Comparison of ENCODE assay signal across 12 cellular contexts in the genomic region with DNA sequence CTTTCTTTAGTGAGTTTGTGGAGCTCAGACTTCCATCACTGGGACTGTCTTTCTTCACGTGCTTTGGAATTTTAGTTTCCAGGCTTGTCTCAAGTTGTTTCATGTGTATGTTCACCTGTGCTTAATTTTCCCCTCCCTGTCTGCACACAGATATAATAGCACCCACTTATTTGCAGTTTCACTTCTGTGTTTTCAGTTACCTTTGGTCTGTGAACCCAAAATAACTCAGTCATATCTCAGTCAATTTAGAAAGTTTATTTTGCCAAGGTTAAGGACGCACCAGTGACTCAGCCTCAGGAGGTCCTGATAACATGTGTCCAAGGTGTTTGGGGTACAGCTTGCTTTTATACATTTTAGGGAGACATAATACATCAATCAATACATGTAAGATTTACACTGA.
A peak's percentile ranks its signal among the peaks of the same experiment; 100 is the strongest.
DNase-seq lines count a peak whose midpoint lies in the region; ATAC-seq and TF ChIP-seq lines count a peak whose summit lies in the region.
"Had no signal": no experiment of that assay in that cellular context is flagged by ENCODE, and none has a peak within 500 bp of the region (broad histone marks: within the 10 kb centered on the region; RNA-seq: fewer than 3 reads in every experiment).

No MANE protein-coding gene starts in this region.

- TF ChIP-seq CTCF in GM12865 (IDR thresholded peaks at IDR 0.05; ENCODE audit: insufficient read depth, low read depth, low read length, missing control alignments): no peak
- no peak for TF ChIP-seq CTCF in mammary epithelial cell (conservative IDR thresholded peaks at IDR 0.05 in 1 of 2, IDR thresholded peaks at IDR 0.05 in 1 of 2; ENCODE audit: extremely low read depth in 1 of 2, insufficient read depth in 1 of 2, low read depth in 1 of 2, low read length in 2 of 2)

- peaks cover 18% of the 10 kb centered on the region for H3K9me3 ChIP-seq in mammary epithelial cell (replicated peaks; ENCODE audit: insufficient read depth, low read length)

- no peak overlapping the region for H2AFZ ChIP-seq in mammary epithelial cell (ENCODE audit: low read depth, low read length)

- WGBS in mammary epithelial cell (ENCODE audit: low coverage, missing lambda C conversion rate): 63% methylated on average over 2 of the region's 2 CpGs

- peak; percentile 81 for DNase-seq in GM12865 (ENCODE audit: low read depth)
- DNase-seq in T-cell: no peak
- no peak for DNase-seq in stimulated activated naive CD4-positive, alpha-beta T cell treated with Interleukin-2 at 50 U/mL for 16 hours (lab: John Stamatoyannopoulos, UW)
- DNase-seq in effector CD8-positive, alpha-beta T cell (lab: John Stamatoyannopoulos, UW): no peak
- no peak for DNase-seq in mammary epithelial cell
- DNase-seq: activated naive CD4-positive, alpha-beta T cell treated with anti-CD3 and anti-CD28 coated beads for 36 hours; NCI-H187 had no signal

- H3K27ac Mint-ChIP-seq in T-cell: no peak overlapping the region
- H3K27ac Mint-ChIP-seq: activated naive CD4-positive, alpha-beta T cell treated with anti-CD3 and anti-CD28 coated beads for 36 hours had no signal

- no peaks in the 10 kb centered on the region for H3K4me1 ChIP-seq in mammary epithelial cell (ENCODE audit: insufficient read depth, low read length)

- H3K4me3 Mint-ChIP-seq in T-cell: no peak overlapping the region
- H3K4me3 Mint-ChIP-seq: activated naive CD4-positive, alpha-beta T cell treated with anti-CD3 and anti-CD28 coated beads for 36 hours had no signal

- peak overlapping the region; percentile 13 for H3K4me3 ChIP-seq in GM12865 (ENCODE audit: low read depth, low read length)
- H3K4me3 ChIP-seq in mammary epithelial cell (replicated peaks in 1 of 3; ENCODE audit: insufficient read depth in 1 of 3, low read depth in 2 of 3, low read length in 3 of 3): no peak overlapping the region

- CTCF ChIA-PET in T-cell (lab: Charles Lee): no interaction called here
- CTCF ChIA-PET in mammary epithelial cell (lab: Charles Lee; ENCODE audit: low non-redundant PET): no interaction called here

- peaks cover 5 to 8% of the 10 kb centered on the region in 2 donors for H3K27me3 Mint-ChIP-seq in T-cell

- H3K9ac ChIP-seq in mammary epithelial cell (ENCODE audit: insufficient read depth, low read length): no peak overlapping the region

- no peak overlapping the region for H3K4me2 ChIP-seq in mammary epithelial cell (ENCODE audit: insufficient read depth, low read depth, low read length)

- H4K20me1 ChIP-seq in mammary epithelial cell (ENCODE audit: insufficient read depth, low read length): no peaks in the 10 kb centered on the region

- BruUV-seq in mammary epithelial cell (replicated peaks; lab: Mats Ljungman, UMichigan): no TSS peak

- H3K9me3 Mint-ChIP-seq in T-cell: no peaks in the 10 kb centered on the region
- H3K9me3 Mint-ChIP-seq: activated naive CD4-positive, alpha-beta T cell treated with anti-CD3 and anti-CD28 coated beads for 36 hours had no signal

- intact Hi-C loops in mammary epithelial cell (cut with micrococcal nuclease): no loop called here

- no peaks in the 10 kb centered on the region for H3K4me1 Mint-ChIP-seq in T-cell

- no peaks in the 10 kb centered on the region for H3K36me3 Mint-ChIP-seq in T-cell

- in situ Hi-C loops in mammary epithelial cell (cut with MboI; ENCODE audit: low sequenced_read_pairs in 2 of 2): no loop called here

- POLR2A ChIA-PET in T-cell (lab: Charles Lee): no interaction called here

- dilution Hi-C loops in mammary epithelial cell (cut with HindIII; ENCODE audit: low sequenced_read_pairs): no loop called here

- peak; percentile 51 for ATAC-seq in GM19397 (IDR thresholded peaks at IDR 0.05; ENCODE audit: unreplicated experiment)
- ATAC-seq in HG02840 (IDR thresholded peaks at IDR 0.05; ENCODE audit: low FRiP score, unreplicated experiment): peak; percentile 65
- peak; percentile 60 for ATAC-seq in HG03520 (IDR thresholded peaks at IDR 0.05; ENCODE audit: unreplicated experiment)
- ATAC-seq in T-cell (replicated peaks in 1 of 4): no peak
- ATAC-seq: activated CD4-positive, CD25-positive, alpha-beta regulatory T cell treated with anti-CD3 and anti-CD28 coated beads, Interleukin-2, amount 50 U/mL, for 24 hours had no signal

- no peaks in the 10 kb centered on the region for H3K36me3 ChIP-seq in mammary epithelial cell (ENCODE audit: insufficient read depth, low read length)

- no peak overlapping the region for H3K27ac ChIP-seq in mammary epithelial cell (ENCODE audit: insufficient read depth, low read depth, low read length)
- H3K27ac ChIP-seq: RWPE1 had no signal

- no peaks in the 10 kb centered on the region for H3K79me2 ChIP-seq in mammary epithelial cell (ENCODE audit: insufficient read depth, low read length)

- no peaks in the 10 kb centered on the region for H3K27me3 ChIP-seq in mammary epithelial cell (ENCODE audit: insufficient read depth, low read length)

Comparison
In these comparisons a context has a peak if more than half of its experiments do, and no peak if none do; other contexts are left out.
1. ATAC-seq: peak in GM19397 (single experiment), HG02840 (single experiment) and HG03520 (single experiment); none in T-cell (0 of 4).